In the genomic region with DNA sequence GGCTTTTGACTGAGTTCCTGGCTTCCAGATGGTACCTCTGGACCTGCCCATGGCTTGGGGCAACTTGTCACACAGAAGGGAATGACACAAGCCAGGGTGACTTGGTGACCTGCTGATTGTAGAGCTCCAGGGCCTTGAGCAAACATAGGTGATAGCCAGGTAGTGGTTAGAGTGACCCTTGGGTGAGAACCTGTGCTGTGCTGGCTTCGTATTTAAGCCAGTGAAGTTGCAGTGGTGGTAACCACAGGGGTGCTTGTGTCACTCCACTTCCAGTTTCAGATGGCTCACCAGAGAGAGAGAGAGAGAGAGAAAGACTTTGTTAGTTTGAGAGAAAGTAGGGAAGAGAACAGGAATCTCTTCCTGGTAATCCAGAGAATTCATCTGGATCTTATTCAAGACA, we compare ENCODE assay signal across 24 cellular contexts.
"Had no signal": no experiment of that assay in that cellular context is flagged by ENCODE, and none has a peak within 500 bp of the region (broad histone marks: within the 10 kb centered on the region; RNA-seq: fewer than 3 reads in every experiment).

No MANE protein-coding gene starts in this region.

- H3K27ac ChIP-seq: colonic mucosa, coronary artery, dorsolateral prefrontal cortex, epithelial cell of prostate, esophagus muscularis mucosa, esophagus squamous epithelium, foreskin keratinocyte, gastrocnemius medialis, gastroesophageal sphincter, heart left ventricle, heart right ventricle had no signal

- H3K4me3 ChIP-seq: colonic mucosa, coronary artery, dorsolateral prefrontal cortex, esophagus muscularis mucosa, esophagus squamous epithelium, gastrocnemius medialis, gastroesophageal sphincter, heart left ventricle, heart right ventricle had no signal

- DNase-seq: colonic mucosa; cortex of kidney; dermis blood vessel endothelial cell; dorsolateral prefrontal cortex; effector CD4-positive, alpha-beta T cell; effector CD8-positive, alpha-beta T cell; effector memory CD4-positive, alpha-beta T cell; effector memory CD8-positive, alpha-beta T cell; endodermal cell; erythroblast; esophagus squamous epithelium; foreskin fibroblast; foreskin keratinocyte; foreskin melanocyte; gastrocnemius medialis; glutamatergic neuron; head of caudate nucleus; heart left ventricle; heart right ventricle had no signal

- H3K4me1 ChIP-seq: colonic mucosa, esophagus muscularis mucosa, esophagus squamous epithelium, foreskin keratinocyte, gastrocnemius medialis, gastroesophageal sphincter, heart left ventricle, heart right ventricle had no signal

- H3K36me3 ChIP-seq: colonic mucosa, esophagus muscularis mucosa, esophagus squamous epithelium, gastrocnemius medialis, gastroesophageal sphincter, heart left ventricle, heart right ventricle had no signal

- ATAC-seq: effector memory CD8-positive, alpha-beta T cell; esophagus mucosa; foreskin keratinocyte; gastrocnemius medialis; gastroesophageal sphincter; heart left ventricle; heart right ventricle had no signal

- H3K9me3 ChIP-seq: colonic mucosa, esophagus squamous epithelium, gastrocnemius medialis had no signal

- H3K27me3 ChIP-seq: colonic mucosa, esophagus muscularis mucosa, foreskin keratinocyte, gastrocnemius medialis, gastroesophageal sphincter, heart left ventricle had no signal
